3 cellular contexts compared by ENCODE assay signal in the genomic region with DNA sequence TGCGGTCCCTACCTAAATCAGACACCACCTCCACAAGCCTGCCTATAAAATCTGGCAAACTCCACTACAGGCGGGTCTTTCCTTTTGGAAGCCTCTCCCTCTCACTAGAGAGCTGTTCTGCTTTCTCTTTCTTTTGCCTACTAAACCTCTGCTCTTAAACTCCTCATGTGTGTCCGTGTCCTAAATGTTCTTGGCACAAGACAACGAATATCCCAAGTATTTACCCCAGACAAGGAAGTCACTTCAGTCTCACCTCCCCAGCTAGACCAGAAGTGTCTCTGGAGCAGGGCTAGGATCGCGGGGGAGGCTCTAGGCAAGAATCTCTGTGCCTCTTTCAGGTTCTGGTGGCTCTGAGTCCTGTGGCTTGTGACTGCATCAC.
TF ChIP-seq lines count a peak whose summit lies in the region.

No MANE protein-coding gene starts in this region.

TF ChIP-seq in SK-N-SH, 30 proteins besides CTCF, POLR2A, EP300 and RAD21:
- TF ChIP-seq GATA2 (CRISPR knock-in tag; IDR thresholded peaks at IDR 0.05) (no peak), FOXJ3 (CRISPR knock-in tag; IDR thresholded peaks at IDR 0.05) (no peak), JUND (IDR thresholded peaks at IDR 0.05) (no peak), RXRA (IDR thresholded peaks at IDR 0.05; ENCODE audit: borderline replicate concordance, low read depth) (no peak)
- TF ChIP-seq, protein P1, sequence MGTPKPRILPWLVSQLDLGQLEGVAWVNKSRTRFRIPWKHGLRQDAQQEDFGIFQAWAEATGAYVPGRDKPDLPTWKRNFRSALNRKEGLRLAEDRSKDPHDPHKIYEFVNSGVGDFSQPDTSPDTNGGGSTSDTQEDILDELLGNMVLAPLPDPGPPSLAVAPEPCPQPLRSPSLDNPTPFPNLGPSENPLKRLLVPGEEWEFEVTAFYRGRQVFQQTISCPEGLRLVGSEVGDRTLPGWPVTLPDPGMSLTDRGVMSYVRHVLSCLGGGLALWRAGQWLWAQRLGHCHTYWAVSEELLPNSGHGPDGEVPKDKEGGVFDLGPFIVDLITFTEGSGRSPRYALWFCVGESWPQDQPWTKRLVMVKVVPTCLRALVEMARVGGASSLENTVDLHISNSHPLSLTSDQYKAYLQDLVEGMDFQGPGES (IDR thresholded peaks at IDR 0.05; ENCODE audit: low read depth, low read length), result no peak

TF ChIP-seq in SK-N-SH treated with all-trans-retinoic acid at 6 μM for 48 hours, 23 proteins besides CTCF, POLR2A, EP300 and RAD21:
- TF ChIP-seq, protein P2, sequence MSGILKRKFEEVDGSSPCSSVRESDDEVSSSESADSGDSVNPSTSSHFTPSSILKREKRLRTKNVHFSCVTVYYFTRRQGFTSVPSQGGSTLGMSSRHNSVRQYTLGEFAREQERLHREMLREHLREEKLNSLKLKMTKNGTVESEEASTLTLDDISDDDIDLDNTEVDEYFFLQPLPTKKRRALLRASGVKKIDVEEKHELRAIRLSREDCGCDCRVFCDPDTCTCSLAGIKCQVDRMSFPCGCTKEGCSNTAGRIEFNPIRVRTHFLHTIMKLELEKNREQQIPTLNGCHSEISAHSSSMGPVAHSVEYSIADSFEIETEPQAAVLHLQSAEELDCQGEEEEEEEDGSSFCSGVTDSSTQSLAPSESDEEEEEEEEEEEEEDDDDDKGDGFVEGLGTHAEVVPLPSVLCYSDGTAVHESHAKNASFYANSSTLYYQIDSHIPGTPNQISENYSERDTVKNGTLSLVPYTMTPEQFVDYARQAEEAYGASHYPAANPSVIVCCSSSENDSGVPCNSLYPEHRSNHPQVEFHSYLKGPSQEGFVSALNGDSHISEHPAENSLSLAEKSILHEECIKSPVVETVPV (CRISPR knock-in tag; IDR thresholded peaks at IDR 0.05), result no peak
- TF ChIP-seq SNAI2 (CRISPR knock-in tag; IDR thresholded peaks at IDR 0.05) (no peak), ISL1 (CRISPR knock-in tag; IDR thresholded peaks at IDR 0.05) (no peak), ZNF70 (CRISPR knock-in tag; IDR thresholded peaks at IDR 0.05) (no peak), ZFP3 (CRISPR knock-in tag; IDR thresholded peaks at IDR 0.05) (no peak), ZNF565 (CRISPR knock-in tag; conservative IDR thresholded peaks at IDR 0.05; ENCODE audit: low read depth) (no peak)
- TF ChIP-seq, protein P3, sequence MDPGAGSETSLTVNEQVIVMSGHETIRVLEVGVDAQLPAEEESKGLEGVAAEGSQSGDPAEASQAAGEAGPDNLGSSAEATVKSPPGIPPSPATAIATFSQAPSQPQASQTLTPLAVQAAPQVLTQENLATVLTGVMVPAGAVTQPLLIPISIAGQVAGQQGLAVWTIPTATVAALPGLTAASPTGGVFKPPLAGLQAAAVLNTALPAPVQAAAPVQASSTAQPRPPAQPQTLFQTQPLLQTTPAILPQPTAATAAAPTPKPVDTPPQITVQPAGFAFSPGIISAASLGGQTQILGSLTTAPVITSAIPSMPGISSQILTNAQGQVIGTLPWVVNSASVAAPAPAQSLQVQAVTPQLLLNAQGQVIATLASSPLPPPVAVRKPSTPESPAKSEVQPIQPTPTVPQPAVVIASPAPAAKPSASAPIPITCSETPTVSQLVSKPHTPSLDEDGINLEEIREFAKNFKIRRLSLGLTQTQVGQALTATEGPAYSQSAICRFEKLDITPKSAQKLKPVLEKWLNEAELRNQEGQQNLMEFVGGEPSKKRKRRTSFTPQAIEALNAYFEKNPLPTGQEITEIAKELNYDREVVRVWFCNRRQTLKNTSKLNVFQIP (CRISPR knock-in tag; IDR thresholded peaks at IDR 0.05; ENCODE audit: borderline replicate concordance, low read depth), result no peak
- TF ChIP-seq, protein P4, sequence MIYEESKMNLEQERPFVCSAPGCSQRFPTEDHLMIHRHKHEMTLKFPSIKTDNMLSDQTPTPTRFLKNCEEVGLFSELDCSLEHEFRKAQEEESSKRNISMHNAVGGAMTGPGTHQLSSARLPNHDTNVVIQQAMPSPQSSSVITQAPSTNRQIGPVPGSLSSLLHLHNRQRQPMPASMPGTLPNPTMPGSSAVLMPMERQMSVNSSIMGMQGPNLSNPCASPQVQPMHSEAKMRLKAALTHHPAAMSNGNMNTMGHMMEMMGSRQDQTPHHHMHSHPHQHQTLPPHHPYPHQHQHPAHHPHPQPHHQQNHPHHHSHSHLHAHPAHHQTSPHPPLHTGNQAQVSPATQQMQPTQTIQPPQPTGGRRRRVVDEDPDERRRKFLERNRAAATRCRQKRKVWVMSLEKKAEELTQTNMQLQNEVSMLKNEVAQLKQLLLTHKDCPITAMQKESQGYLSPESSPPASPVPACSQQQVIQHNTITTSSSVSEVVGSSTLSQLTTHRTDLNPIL (CRISPR knock-in tag; IDR thresholded peaks at IDR 0.05; ENCODE audit: low read depth), result no peak

TF ChIP-seq in K562, 482 proteins besides CTCF, POLR2A, EP300 and RAD21 (continues in another document):
- TF ChIP-seq EGR1 (conservative IDR thresholded peaks at IDR 0.05) (peak; percentile 31; the same call in 1 of the 2 replicates), ZNF766 (CRISPR knock-in tag; conservative IDR thresholded peaks at IDR 0.05) (peak; percentile 60; the same call in 1 of the 2 replicates), POLR2B (IDR thresholded peaks at IDR 0.05; ENCODE audit: low read depth, partially characterized antibody) (peak; percentile 50), ZNF830 (CRISPR knock-in tag; IDR thresholded peaks at IDR 0.05) (0 out of 2 replicates have a peak, but pooled peaks have one; percentile 56), SUPT5H (IDR thresholded peaks at IDR 0.05) (peak; percentile 60), ARNT (IDR thresholded peaks at IDR 0.05) (peak in 1 of 2 experiments; percentile 41; a peak in 1 of 4 replicates), ATF7 (IDR thresholded peaks at IDR 0.05) (no peak; the same call in 1 of the 2 replicates), EP400 (IDR thresholded peaks at IDR 0.05) (peak; percentile 41), MTA3 (IDR thresholded peaks at IDR 0.05; ENCODE audit: borderline replicate concordance) (peak; percentile 30; the same call in 1 of the 2 replicates), PML (IDR thresholded peaks at IDR 0.05; ENCODE audit: low read length) (peak; percentile 29; the same call in 1 of the 2 replicates), ZNF197 (CRISPR knock-in tag; IDR thresholded peaks at IDR 0.05; ENCODE audit: low read depth) (0 out of 2 replicates have a peak, but pooled peaks have one; percentile 25), TBP (optimal IDR thresholded peaks at IDR 0.05; ENCODE audit: low read depth, low read length) (peak; percentile 38), TEAD2 (tag; IDR thresholded peaks at IDR 0.05) (no peak), MEF2D (tag; conservative IDR thresholded peaks at IDR 0.05; ENCODE audit: low read depth) (no peak), KDM1A (IDR thresholded peaks at IDR 0.05) (peak in 1 of 2 experiments; percentile 32; a peak in 1 of 4 replicates), TAL1 (IDR thresholded peaks at IDR 0.05) (0 out of 2 replicates have a peak, but pooled peaks have one; percentile 7), POLR2G (IDR thresholded peaks at IDR 0.05; ENCODE audit: low read depth, low read length) (0 out of 2 replicates have a peak, but pooled peaks have one; percentile 3), POLR2H (tag; IDR thresholded peaks at IDR 0.05; ENCODE audit: low read depth) (peak; percentile 87)
- TF ChIP-seq, protein P5, sequence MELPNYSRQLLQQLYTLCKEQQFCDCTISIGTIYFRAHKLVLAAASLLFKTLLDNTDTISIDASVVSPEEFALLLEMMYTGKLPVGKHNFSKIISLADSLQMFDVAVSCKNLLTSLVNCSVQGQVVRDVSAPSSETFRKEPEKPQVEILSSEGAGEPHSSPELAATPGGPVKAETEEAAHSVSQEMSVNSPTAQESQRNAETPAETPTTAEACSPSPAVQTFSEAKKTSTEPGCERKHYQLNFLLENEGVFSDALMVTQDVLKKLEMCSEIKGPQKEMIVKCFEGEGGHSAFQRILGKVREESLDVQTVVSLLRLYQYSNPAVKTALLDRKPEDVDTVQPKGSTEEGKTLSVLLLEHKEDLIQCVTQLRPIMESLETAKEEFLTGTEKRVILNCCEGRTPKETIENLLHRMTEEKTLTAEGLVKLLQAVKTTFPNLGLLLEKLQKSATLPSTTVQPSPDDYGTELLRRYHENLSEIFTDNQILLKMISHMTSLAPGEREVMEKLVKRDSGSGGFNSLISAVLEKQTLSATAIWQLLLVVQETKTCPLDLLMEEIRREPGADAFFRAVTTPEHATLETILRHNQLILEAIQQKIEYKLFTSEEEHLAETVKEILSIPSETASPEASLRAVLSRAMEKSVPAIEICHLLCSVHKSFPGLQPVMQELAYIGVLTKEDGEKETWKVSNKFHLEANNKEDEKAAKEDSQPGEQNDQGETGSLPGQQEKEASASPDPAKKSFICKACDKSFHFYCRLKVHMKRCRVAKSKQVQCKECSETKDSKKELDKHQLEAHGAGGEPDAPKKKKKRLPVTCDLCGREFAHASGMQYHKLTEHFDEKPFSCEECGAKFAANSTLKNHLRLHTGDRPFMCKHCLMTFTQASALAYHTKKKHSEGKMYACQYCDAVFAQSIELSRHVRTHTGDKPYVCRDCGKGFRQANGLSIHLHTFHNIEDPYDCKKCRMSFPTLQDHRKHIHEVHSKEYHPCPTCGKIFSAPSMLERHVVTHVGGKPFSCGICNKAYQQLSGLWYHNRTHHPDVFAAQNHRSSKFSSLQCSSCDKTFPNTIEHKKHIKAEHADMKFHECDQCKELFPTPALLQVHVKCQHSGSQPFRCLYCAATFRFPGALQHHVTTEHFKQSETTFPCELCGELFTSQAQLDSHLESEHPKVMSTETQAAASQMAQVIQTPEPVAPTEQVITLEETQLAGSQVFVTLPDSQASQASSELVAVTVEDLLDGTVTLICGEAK (IDR thresholded peaks at IDR 0.05), result 0 out of 2 replicates have a peak, but pooled peaks have one; percentile 13
- TF ChIP-seq, protein P5 (CRISPR knock-in tag; IDR thresholded peaks at IDR 0.05), result no peak
- TF ChIP-seq, protein P6, sequence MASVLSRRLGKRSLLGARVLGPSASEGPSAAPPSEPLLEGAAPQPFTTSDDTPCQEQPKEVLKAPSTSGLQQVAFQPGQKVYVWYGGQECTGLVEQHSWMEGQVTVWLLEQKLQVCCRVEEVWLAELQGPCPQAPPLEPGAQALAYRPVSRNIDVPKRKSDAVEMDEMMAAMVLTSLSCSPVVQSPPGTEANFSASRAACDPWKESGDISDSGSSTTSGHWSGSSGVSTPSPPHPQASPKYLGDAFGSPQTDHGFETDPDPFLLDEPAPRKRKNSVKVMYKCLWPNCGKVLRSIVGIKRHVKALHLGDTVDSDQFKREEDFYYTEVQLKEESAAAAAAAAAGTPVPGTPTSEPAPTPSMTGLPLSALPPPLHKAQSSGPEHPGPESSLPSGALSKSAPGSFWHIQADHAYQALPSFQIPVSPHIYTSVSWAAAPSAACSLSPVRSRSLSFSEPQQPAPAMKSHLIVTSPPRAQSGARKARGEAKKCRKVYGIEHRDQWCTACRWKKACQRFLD (CRISPR knock-in tag; IDR thresholded peaks at IDR 0.05), result 0 out of 2 replicates have a peak, but pooled peaks have one; percentile 4
- TF ChIP-seq, protein P7, sequence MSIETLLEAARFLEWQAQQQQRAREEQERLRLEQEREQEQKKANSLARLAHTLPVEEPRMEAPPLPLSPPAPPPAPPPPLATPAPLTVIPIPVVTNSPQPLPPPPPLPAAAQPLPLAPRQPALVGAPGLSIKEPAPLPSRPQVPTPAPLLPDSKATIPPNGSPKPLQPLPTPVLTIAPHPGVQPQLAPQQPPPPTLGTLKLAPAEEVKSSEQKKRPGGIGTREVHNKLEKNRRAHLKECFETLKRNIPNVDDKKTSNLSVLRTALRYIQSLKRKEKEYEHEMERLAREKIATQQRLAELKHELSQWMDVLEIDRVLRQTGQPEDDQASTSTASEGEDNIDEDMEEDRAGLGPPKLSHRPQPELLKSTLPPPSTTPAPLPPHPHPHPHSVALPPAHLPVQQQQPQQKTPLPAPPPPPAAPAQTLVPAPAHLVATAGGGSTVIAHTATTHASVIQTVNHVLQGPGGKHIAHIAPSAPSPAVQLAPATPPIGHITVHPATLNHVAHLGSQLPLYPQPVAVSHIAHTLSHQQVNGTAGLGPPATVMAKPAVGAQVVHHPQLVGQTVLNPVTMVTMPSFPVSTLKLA (conservative IDR thresholded peaks at IDR 0.05), result 0 out of 4 replicates have a peak, but pooled peaks of 1 of the 2 experiments have one; percentile 2
- TF ChIP-seq, protein P8, sequence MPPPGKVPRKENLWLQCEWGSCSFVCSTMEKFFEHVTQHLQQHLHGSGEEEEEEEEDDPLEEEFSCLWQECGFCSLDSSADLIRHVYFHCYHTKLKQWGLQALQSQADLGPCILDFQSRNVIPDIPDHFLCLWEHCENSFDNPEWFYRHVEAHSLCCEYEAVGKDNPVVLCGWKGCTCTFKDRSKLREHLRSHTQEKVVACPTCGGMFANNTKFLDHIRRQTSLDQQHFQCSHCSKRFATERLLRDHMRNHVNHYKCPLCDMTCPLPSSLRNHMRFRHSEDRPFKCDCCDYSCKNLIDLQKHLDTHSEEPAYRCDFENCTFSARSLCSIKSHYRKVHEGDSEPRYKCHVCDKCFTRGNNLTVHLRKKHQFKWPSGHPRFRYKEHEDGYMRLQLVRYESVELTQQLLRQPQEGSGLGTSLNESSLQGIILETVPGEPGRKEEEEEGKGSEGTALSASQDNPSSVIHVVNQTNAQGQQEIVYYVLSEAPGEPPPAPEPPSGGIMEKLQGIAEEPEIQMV (tag; conservative IDR thresholded peaks at IDR 0.05; ENCODE audit: low read depth), result no peak
- TF ChIP-seq, protein P9, sequence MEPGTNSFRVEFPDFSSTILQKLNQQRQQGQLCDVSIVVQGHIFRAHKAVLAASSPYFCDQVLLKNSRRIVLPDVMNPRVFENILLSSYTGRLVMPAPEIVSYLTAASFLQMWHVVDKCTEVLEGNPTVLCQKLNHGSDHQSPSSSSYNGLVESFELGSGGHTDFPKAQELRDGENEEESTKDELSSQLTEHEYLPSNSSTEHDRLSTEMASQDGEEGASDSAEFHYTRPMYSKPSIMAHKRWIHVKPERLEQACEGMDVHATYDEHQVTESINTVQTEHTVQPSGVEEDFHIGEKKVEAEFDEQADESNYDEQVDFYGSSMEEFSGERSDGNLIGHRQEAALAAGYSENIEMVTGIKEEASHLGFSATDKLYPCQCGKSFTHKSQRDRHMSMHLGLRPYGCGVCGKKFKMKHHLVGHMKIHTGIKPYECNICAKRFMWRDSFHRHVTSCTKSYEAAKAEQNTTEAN (CRISPR knock-in tag; IDR thresholded peaks at IDR 0.05), result no peak
